15 cellular contexts compared by ENCODE assay signal in the genomic region with DNA sequence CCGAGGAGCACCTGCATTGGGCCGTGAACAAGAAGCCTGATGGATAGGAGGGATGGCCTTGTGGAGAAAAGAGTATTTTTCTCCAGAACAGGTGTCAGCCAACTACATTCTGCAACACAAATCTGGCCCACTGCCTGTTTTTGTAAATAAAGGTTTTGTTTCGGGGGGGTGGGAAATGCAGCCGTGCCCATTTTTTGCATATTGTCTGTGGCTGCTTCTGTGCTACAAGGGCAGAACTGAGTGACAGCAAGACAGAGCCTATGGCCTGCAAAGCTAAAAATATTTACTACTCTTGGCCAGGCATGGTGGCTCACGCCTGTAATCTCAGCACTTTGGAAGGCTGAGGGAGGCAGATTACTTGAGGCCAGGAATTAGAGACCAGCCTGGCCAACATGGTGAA.
A peak's percentile ranks its signal among the peaks of the same experiment; 100 is the strongest.
DNase-seq lines count a peak whose midpoint lies in the region; ATAC-seq and TF ChIP-seq lines count a peak whose summit lies in the region.
"Had no signal": no experiment of that assay in that cellular context is flagged by ENCODE, and none has a peak within 500 bp of the region (broad histone marks: within the 10 kb centered on the region; RNA-seq: fewer than 3 reads in every experiment).

No MANE protein-coding gene starts in this region.

- peaks cover 0 to 10% (median 0%) of the 10 kb centered on the region in 7 donors for H3K4me1 Mint-ChIP-seq in naive thymus-derived CD4-positive, alpha-beta T cell
- H3K4me1 Mint-ChIP-seq in activated T-cell treated with anti-CD3 and anti-CD28 coated beads, Interleukin-2, amount 50 U/mL, for 72 hours (ENCODE audit: low read depth): peaks cover 10% of the 10 kb centered on the region

- no peaks in the 10 kb centered on the region for H3K36me3 ChIP-seq in naive thymus-derived CD4-positive, alpha-beta T cell (ENCODE audit: control insufficient read depth in 2 of 3, insufficient read depth in 3 of 3, low read length in 3 of 3)
- H3K36me3 ChIP-seq in sigmoid colon: no peaks in the 10 kb centered on the region
- H3K36me3 ChIP-seq: gastroesophageal sphincter had no signal

- ATAC-seq in GM18498 (IDR thresholded peaks at IDR 0.05; ENCODE audit: unreplicated experiment) (peak; percentile 79), GM19468 (IDR thresholded peaks at IDR 0.05; ENCODE audit: extremely low read depth, unreplicated experiment) (peak; percentile 56), HG02885 (IDR thresholded peaks at IDR 0.05; ENCODE audit: poor library complexity, unreplicated experiment) (peak; percentile 72), HG03571 (IDR thresholded peaks at IDR 0.05; ENCODE audit: unreplicated experiment) (peak; percentile 74)
- no peak for ATAC-seq in naive thymus-derived CD4-positive, alpha-beta T cell
- no peak for ATAC-seq in activated T-cell treated with anti-CD3 and anti-CD28 coated beads, Interleukin-2, amount 50 U/mL, for 72 hours (replicated peaks in 1 of 2)
- ATAC-seq: gastroesophageal sphincter, left lobe of liver had no signal

- WGBS in sigmoid colon, 2 donors: 84 to 89% methylated on average over 5 of the region's 5 CpGs

- no peaks in the 10 kb centered on the region for H3K4me1 ChIP-seq in naive thymus-derived CD4-positive, alpha-beta T cell (ENCODE audit: control insufficient read depth in 2 of 2, insufficient read depth in 2 of 2, low read length in 2 of 2)
- no peaks in the 10 kb centered on the region for H3K4me1 ChIP-seq in sigmoid colon

- POLR2A ChIA-PET in naive thymus-derived CD4-positive, alpha-beta T cell (lab: Charles Lee): no interaction called here

- H3K4me3 ChIP-seq in naive thymus-derived CD4-positive, alpha-beta T cell (ENCODE audit: low read length): no peak overlapping the region
- no peak overlapping the region for H3K4me3 ChIP-seq in sigmoid colon
- H3K4me3 ChIP-seq: gastroesophageal sphincter had no signal

- peaks cover 0 to 18% (median under 1%) of the 10 kb centered on the region in 5 donors for H3K27me3 Mint-ChIP-seq in naive thymus-derived CD4-positive, alpha-beta T cell
- H3K27me3 Mint-ChIP-seq in activated T-cell treated with anti-CD3 and anti-CD28 coated beads, Interleukin-2, amount 50 U/mL, for 72 hours (ENCODE audit: low read depth): peaks cover 19% of the 10 kb centered on the region

- no peak for TF ChIP-seq EP300 in sigmoid colon (IDR thresholded peaks at IDR 0.05)

- CTCF ChIA-PET in naive thymus-derived CD4-positive, alpha-beta T cell (lab: Charles Lee): interaction anchor here (1.4 kb wide), 1 partner anchor 12 kb away, joined by 4 read pairs; no protein-coding TSS in a partner anchor

- H3K27ac ChIP-seq in naive thymus-derived CD4-positive, alpha-beta T cell (ENCODE audit: low read depth, low read length): no peak overlapping the region
- H3K27ac ChIP-seq in sigmoid colon: no peak overlapping the region
- H3K27ac ChIP-seq: gastroesophageal sphincter had no signal

- no peaks in the 10 kb centered on the region for H3K27me3 ChIP-seq in naive thymus-derived CD4-positive, alpha-beta T cell (ENCODE audit: control insufficient read depth in 2 of 2, insufficient read depth in 2 of 2, low read length in 2 of 2)
- no peaks in the 10 kb centered on the region for H3K27me3 ChIP-seq in sigmoid colon
- H3K27me3 ChIP-seq: gastroesophageal sphincter had no signal

- no peak for TF ChIP-seq POLR2A in sigmoid colon (IDR thresholded peaks at IDR 0.05)

- H3K36me3 Mint-ChIP-seq in naive thymus-derived CD4-positive, alpha-beta T cell: no peaks in the 10 kb centered on the region
- no peaks in the 10 kb centered on the region for H3K36me3 Mint-ChIP-seq in activated T-cell treated with anti-CD3 and anti-CD28 coated beads, Interleukin-2, amount 50 U/mL, for 72 hours (ENCODE audit: insufficient read depth in 2 of 2)

- no peak for DNase-seq in naive thymus-derived CD4-positive, alpha-beta T cell
- DNase-seq in sigmoid colon (no peak), GOT3 (lab: John Stamatoyannopoulos, UW) (no peak)
- no peak for DNase-seq in activated T-cell treated with anti-CD3 and anti-CD28 coated beads, Interleukin-2, amount 50 U/mL, for 72 hours
- DNase-seq: dermis blood vessel endothelial cell; EL; occipital lobe; stimulated activated CD4-positive, alpha-beta T cell treated with anti-CD3 and anti-CD28 coated beads, Interleukin-4, amount 100 ng/mL, for 4 hours; T-helper 2 cell had no signal

- peaks cover 0 to 2% (median 0%) of the 10 kb centered on the region in 11 donors for H3K9me3 Mint-ChIP-seq in naive thymus-derived CD4-positive, alpha-beta T cell
- H3K9me3 Mint-ChIP-seq in activated T-cell treated with anti-CD3 and anti-CD28 coated beads, Interleukin-2, amount 50 U/mL, for 72 hours: no peaks in the 10 kb centered on the region

- no peaks in the 10 kb centered on the region for H3K9me3 ChIP-seq in naive thymus-derived CD4-positive, alpha-beta T cell (ENCODE audit: control insufficient read depth in 2 of 3, low read length in 3 of 3)
- no peaks in the 10 kb centered on the region for H3K9me3 ChIP-seq in sigmoid colon
- H3K9me3 ChIP-seq: gastroesophageal sphincter had no signal

- H3K27ac Mint-ChIP-seq in naive thymus-derived CD4-positive, alpha-beta T cell: no peak overlapping the region
- no peak overlapping the region for H3K27ac Mint-ChIP-seq in activated T-cell treated with anti-CD3 and anti-CD28 coated beads, Interleukin-2, amount 50 U/mL, for 72 hours

- intact Hi-C loops in naive thymus-derived CD4-positive, alpha-beta T cell (cut with micrococcal nuclease): no loop called here
- intact Hi-C loops in sigmoid colon (cut with DNase I): no loop called here

- TF ChIP-seq CTCF in sigmoid colon (IDR thresholded peaks at IDR 0.05): no peak

- H3K4me3 Mint-ChIP-seq in naive thymus-derived CD4-positive, alpha-beta T cell: no peak overlapping the region
- H3K4me3 Mint-ChIP-seq in activated T-cell treated with anti-CD3 and anti-CD28 coated beads, Interleukin-2, amount 50 U/mL, for 72 hours: no peak overlapping the region

Comparison
In these comparisons a context has a peak if more than half of its experiments do, and no peak if none do; other contexts are left out.
1. ATAC-seq: peak in GM18498 (single experiment), GM19468 (single experiment), HG02885 (single experiment) and HG03571 (single experiment); none in naive thymus-derived CD4-positive, alpha-beta T cell (single experiment) and activated T-cell treated with anti-CD3 and anti-CD28 coated beads, Interleukin-2, amount 50 U/mL, for 72 hours (0 of 2).